10 cellular contexts compared by ENCODE assay signal in the genomic region with DNA sequence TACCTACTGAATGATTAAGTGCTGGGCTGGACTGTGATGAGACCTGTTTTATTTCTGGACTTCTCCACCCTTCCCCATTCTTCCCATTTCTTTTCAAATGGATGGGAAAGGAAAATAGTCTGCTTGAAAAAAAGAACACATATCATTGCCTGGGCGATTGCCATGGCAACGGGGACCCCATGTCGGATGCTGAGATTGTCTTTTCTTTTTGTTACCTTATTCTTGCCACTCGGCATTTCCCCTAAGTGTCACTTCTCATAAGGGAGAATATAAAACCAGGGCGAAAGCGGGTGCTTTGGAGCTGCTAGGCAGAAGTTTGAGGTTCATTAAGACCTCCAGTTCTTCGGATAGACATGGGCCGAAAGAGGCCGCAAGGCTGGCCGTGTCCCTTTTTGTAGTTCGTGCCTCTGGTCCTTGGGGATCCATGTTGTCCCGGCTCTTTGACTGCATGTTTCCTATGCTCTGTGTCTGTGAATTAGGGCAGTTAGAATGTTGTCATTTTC. TPM values are rescaled to one million over a fixed set of nuclear protein-coding genes. Genes with fewer than 3 reads are reported as not detected.
DNase-seq lines count a peak whose midpoint lies in the region; ATAC-seq and TF ChIP-seq lines count a peak whose summit lies in the region.
"Had no signal": no experiment of that assay in that cellular context is flagged by ENCODE, and none has a peak within 500 bp of the region (broad histone marks: within the 10 kb centered on the region; RNA-seq: fewer than 3 reads in every experiment).

No MANE protein-coding gene starts in this region.

- H3K36me3 ChIP-seq in Panc1 (ENCODE audit: control insufficient read depth, insufficient read depth, low read length) = no peaks in the 10 kb centered on the region
- no peaks in the 10 kb centered on the region for H3K36me3 ChIP-seq in gastrocnemius medialis
- H3K36me3 ChIP-seq: left lung had no signal

- H3K4me3 ChIP-seq in Panc1 (ENCODE audit: low read depth in 2 of 2, low read length in 2 of 2) (no peak overlapping the region), epithelial cell of esophagus (ENCODE audit: low read length) (peak overlapping the region; percentile 63), gastrocnemius medialis (peak overlapping the region; percentile 49 to 74 (median 60))

- DNase-seq in T-helper 1 cell (no peak), Panc1 (ENCODE audit: low read depth, low spot score) (no peak), epithelial cell of esophagus (ENCODE audit: low read depth) (no peak), gastrocnemius medialis (no peak), NCI-H524 (lab: John Stamatoyannopoulos, UW) (no peak), T-helper 9 cell (no peak)
- DNase-seq: left lung had no signal

- no TSS peak for BruUV-seq in Panc1 (replicated peaks; lab: Mats Ljungman, UMichigan)

- peaks cover 24% of the 10 kb centered on the region for H3K27me3 Mint-ChIP-seq in T-helper 1 cell treated with Interleukin-12 subunit alpha and Interleukin-12 subunit beta and Interleukin-4 antibody, amounts not matched to agents 30 μg/mL and 1 μg/mL, for 36 hours (ENCODE audit: low read depth)

- H3K4me1 ChIP-seq in Panc1 (ENCODE audit: control insufficient read depth, insufficient read depth, low read length) (peaks cover 3% of the 10 kb centered on the region; the same call in 1 of the 2 replicates), gastrocnemius medialis (peaks cover 5 to 8% of the 10 kb centered on the region in 2 donors)

- intact Hi-C loops in Panc1 (cut with micrococcal nuclease; ENCODE audit: unreplicated experiment) = no loop called here
- intact Hi-C loops in gastrocnemius medialis (cut with DNase I; ENCODE audit: low total_unique reads) = no loop called here

- ATAC-seq in Panc1 (0 out of 2 replicates have a peak, but pooled peaks have one; percentile 21), gastrocnemius medialis (no peak), GM18520 (IDR thresholded peaks at IDR 0.05; ENCODE audit: unreplicated experiment) (no peak)

- H3K9me3 Mint-ChIP-seq in T-helper 1 cell treated with Interleukin-12 subunit alpha and Interleukin-12 subunit beta and Interleukin-4 antibody, amounts not matched to agents 30 μg/mL and 1 μg/mL, for 36 hours = no peaks in the 10 kb centered on the region

- H3K4me1 Mint-ChIP-seq in T-helper 1 cell treated with Interleukin-12 subunit alpha and Interleukin-12 subunit beta and Interleukin-4 antibody, amounts not matched to agents 30 μg/mL and 1 μg/mL, for 36 hours (ENCODE audit: low read depth) = peaks cover 19% of the 10 kb centered on the region

- POLR2A ChIA-PET in Panc1 (lab: Charles Lee) = no interaction called here

- no peaks in the 10 kb centered on the region for H3K9me3 ChIP-seq in Panc1 (ENCODE audit: control insufficient read depth, insufficient read depth, low read depth, low read length)
- H3K9me3 ChIP-seq in gastrocnemius medialis = no peaks in the 10 kb centered on the region
- H3K9me3 ChIP-seq: left lung had no signal

- H3K27ac ChIP-seq in Panc1 (ENCODE audit: low read length) (no peak overlapping the region), gastrocnemius medialis (peak overlapping the region in 2 of 4 donors; percentile 8 to 26)
- H3K27ac ChIP-seq: left lung had no signal

- peaks cover 5% of the 10 kb centered on the region for H3K36me3 Mint-ChIP-seq in T-helper 1 cell treated with Interleukin-12 subunit alpha and Interleukin-12 subunit beta and Interleukin-4 antibody, amounts not matched to agents 30 μg/mL and 1 μg/mL, for 36 hours (ENCODE audit: low read depth)

- no peak for TF ChIP-seq POLR2A in gastrocnemius medialis (IDR thresholded peaks at IDR 0.05)

- CTCF ChIA-PET in Panc1 (lab: Charles Lee) = no interaction called here

- in situ Hi-C loops in Panc1 (cut with HindIII; ENCODE audit: low pct_unique_long_range_greater_than_20kb, low sequenced_read_pairs) (no loop called here), gastrocnemius medialis (cut with MboI; ENCODE audit: low sequenced_read_pairs in 4 of 4) (no loop called here)

- peak overlapping the region; percentile 80 for H3K4me3 Mint-ChIP-seq in T-helper 1 cell treated with Interleukin-12 subunit alpha and Interleukin-12 subunit beta and Interleukin-4 antibody, amounts not matched to agents 30 μg/mL and 1 μg/mL, for 36 hours

- H3K27me3 ChIP-seq in Panc1 (ENCODE audit: control insufficient read depth, insufficient read depth, low read length) (no peaks in the 10 kb centered on the region; the same call in 1 of the 2 replicates), gastrocnemius medialis (peaks cover 0 to 6% (median 5%) of the 10 kb centered on the region in 3 donors)

- H3K27ac Mint-ChIP-seq in T-helper 1 cell treated with Interleukin-12 subunit alpha and Interleukin-12 subunit beta and Interleukin-4 antibody, amounts not matched to agents 30 μg/mL and 1 μg/mL, for 36 hours = no peak overlapping the region

- TF ChIP-seq CTCF in Panc1 (IDR thresholded peaks at IDR 0.05) (no peak), epithelial cell of esophagus (IDR thresholded peaks at IDR 0.05; ENCODE audit: insufficient read depth, low read depth, low read length, missing control alignments) (no peak), gastrocnemius medialis (IDR thresholded peaks at IDR 0.05 in 4 of 5, conservative IDR thresholded peaks at IDR 0.05 in 1 of 5) (no peak)

RNA-seq across cellular contexts. Expression of a gene that starts 0.8 kb away (rescaled TPM):
- total RNA-seq in Panc1 (2021; ENCODE audit: unreplicated experiment) = 0.80 TPM
- 0.93 TPM for polyA plus RNA-seq in Panc1 (2012; ENCODE audit: insufficient read length)
- total RNA-seq in gastrocnemius medialis = 1 to 10 TPM in 1 of 4 donors, under 1 TPM in 3; 0.92 to 1.3 (median 0.97) TPM
- total RNA-seq: RPMI7951 had no signal

Comparison
In these comparisons a context has a peak if more than half of its experiments do, and no peak if none do; other contexts are left out.
1. H3K4me3 ChIP-seq: peak in epithelial cell of esophagus (single experiment) and gastrocnemius medialis (4 of 4); none in Panc1 (0 of 2).